Comparison of ENCODE assay signal across 19 cellular contexts in the genomic region with DNA sequence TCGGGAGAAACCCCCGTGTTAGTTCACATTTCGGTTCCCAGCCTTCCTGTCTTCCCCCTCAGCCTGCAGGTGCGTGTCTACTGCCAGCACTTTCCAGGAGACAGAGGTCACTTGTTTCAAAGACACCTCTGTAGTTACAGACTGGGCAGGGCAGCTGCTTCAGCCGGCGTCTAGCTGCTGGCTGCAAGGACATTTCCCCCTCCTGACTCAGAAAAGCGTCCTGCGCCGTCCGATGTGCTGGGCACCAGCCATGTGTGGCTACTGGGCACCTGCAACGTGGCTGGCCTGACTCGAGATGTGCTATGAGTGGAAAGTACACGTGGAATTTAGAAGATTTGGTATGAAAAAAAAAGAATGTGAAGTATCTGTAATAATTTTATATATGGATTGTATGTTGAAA. TPM values are rescaled to one million over a fixed set of nuclear protein-coding genes. Genes with fewer than 3 reads are reported as not detected.
DNase-seq lines count a peak whose midpoint lies in the region; ATAC-seq, FAIRE-seq and TF ChIP-seq lines count a peak whose summit lies in the region.
"Had no signal": no experiment of that assay in that cellular context is flagged by ENCODE, and none has a peak within 500 bp of the region (broad histone marks: within the 10 kb centered on the region; RNA-seq: fewer than 3 reads in every experiment).

No MANE protein-coding gene starts in this region.

- no peak overlapping the region for H4K8ac ChIP-seq in trophoblast cell (ENCODE audit: low read depth, low read length)

- H3K27me3 ChIP-seq in BLaER1 treated with 17β-estradiol and CSF1 and Interleukin-3, amounts not matched to agents 10 nM and 100 nM, result no peaks in the 10 kb centered on the region
- no peaks in the 10 kb centered on the region for H3K27me3 ChIP-seq in body of pancreas
- no peaks in the 10 kb centered on the region for H3K27me3 ChIP-seq in trophoblast cell (ENCODE audit: insufficient read depth, low read length)

- no peak overlapping the region for H2BK12ac ChIP-seq in trophoblast cell (ENCODE audit: low read length)

- H3K79me2 ChIP-seq in trophoblast cell (ENCODE audit: control insufficient read depth, insufficient read depth, low read length, poor library complexity), result peaks cover 6% of the 10 kb centered on the region

- peak overlapping the region; percentile 73 to 94 (median 85); a peak in 21 of 22 replicates for H3K4me2 ChIP-seq in BLaER1 treated with 17β-estradiol and CSF1 and Interleukin-3, amounts not matched to agents 10 nM and 100 nM
- no peak overlapping the region for H3K4me2 ChIP-seq in trophoblast cell (ENCODE audit: low read length)
- H3K4me2 ChIP-seq: KMS-11 had no signal

- H3K9me3 ChIP-seq in BLaER1 treated with 17β-estradiol and CSF1 and Interleukin-3, amounts not matched to agents 10 nM and 100 nM (replicated peaks in 1 of 11), result no peaks in the 10 kb centered on the region
- H3K9me3 ChIP-seq in body of pancreas, result no peaks in the 10 kb centered on the region
- no peaks in the 10 kb centered on the region for H3K9me3 ChIP-seq in kidney (ENCODE audit: control insufficient read depth in 1 of 2, low read length in 2 of 2)
- H3K9me3 ChIP-seq in trophoblast cell (ENCODE audit: insufficient read depth, low read depth, low read length), result peaks cover 3% of the 10 kb centered on the region
- H3K9me3 ChIP-seq: prostate gland had no signal

- peaks cover 66 to 100% (median 99%) of the 10 kb centered on the region in 10 experiments for H3K4me1 ChIP-seq in BLaER1 treated with 17β-estradiol and CSF1 and Interleukin-3, amounts not matched to agents 10 nM and 100 nM
- H3K4me1 ChIP-seq in body of pancreas (peaks cover 95% of the 10 kb centered on the region), kidney (ENCODE audit: control insufficient read depth in 1 of 2, insufficient read depth in 1 of 2, low read depth in 1 of 2, low read length in 2 of 2) (peaks cover 40 to 49% of the 10 kb centered on the region in 2 donors), trophoblast cell (ENCODE audit: control insufficient read depth in 1 of 2, insufficient read depth in 2 of 2, low read length in 2 of 2) (no peaks in the 10 kb centered on the region)

- H3K14ac ChIP-seq in trophoblast cell (ENCODE audit: low read length), result no peak overlapping the region

- no peaks in the 10 kb centered on the region for H3K9me3 Mint-ChIP-seq in activated CD4-positive, alpha-beta memory T cell treated with anti-CD3 and anti-CD28 coated beads, Interleukin-2, amount 10 ng/mL, durations not matched to agents 7 days and 5 days
- H3K9me3 Mint-ChIP-seq: effector memory CD8-positive, alpha-beta T cell; type B pancreatic cell had no signal

- H3K4me3 ChIP-seq in BLaER1 treated with 17β-estradiol and CSF1 and Interleukin-3, amounts not matched to agents 10 nM and 100 nM, result peak overlapping the region in 2 of 10 experiments; percentile 5 to 24; a peak in 1 of 20 replicates
- H3K4me3 ChIP-seq in body of pancreas (no peak overlapping the region), kidney (ENCODE audit: low read length in 2 of 2) (no peak overlapping the region), trophoblast cell (ENCODE audit: low read depth, low read length) (no peak overlapping the region)
- H3K4me3 ChIP-seq: prostate gland had no signal

- H2AK5ac ChIP-seq in trophoblast cell (ENCODE audit: low read length), result no peak overlapping the region

- DNase-seq in body of pancreas (peak; percentile 68 to 83 (median 78)), kidney (peak; percentile 81), trophoblast cell (peak; percentile 18 to 47), NCI-H748 (lab: John Stamatoyannopoulos, UW; ENCODE audit: unreplicated experiment) (no peak)
- no peak for DNase-seq in activated naive CD4-positive, alpha-beta T cell treated with anti-CD3 and anti-CD28 coated beads, Interleukin-2, amount 50 U/mL, for 16 hours
- no peak for DNase-seq in activated CD4-positive, alpha-beta memory T cell treated with anti-CD3 and anti-CD28 coated beads, Interleukin-2, amount 10 ng/mL, durations not matched to agents 7 days and 5 days
- DNase-seq: activated effector memory CD4-positive, alpha-beta T cell treated with Interleukin-2 at 50 U/mL for 16 hours; effector memory CD8-positive, alpha-beta T cell; GDM1; NCI-H1436; PC-3 had no signal

- no peak overlapping the region for H3K18ac ChIP-seq in trophoblast cell (ENCODE audit: low read length)

- peaks cover 26 to 37% (median 35%) of the 10 kb centered on the region in 11 experiments; a peak in 21 of 22 replicates for H3K36me3 ChIP-seq in BLaER1 treated with 17β-estradiol and CSF1 and Interleukin-3, amounts not matched to agents 10 nM and 100 nM
- peaks cover 0 to 21% of the 10 kb centered on the region in 2 donors for H3K36me3 ChIP-seq in body of pancreas (replicated peaks in 1 of 2; ENCODE audit: insufficient read depth in 1 of 2, low read depth in 2 of 2)
- peaks cover 11 to 24% of the 10 kb centered on the region in 2 donors for H3K36me3 ChIP-seq in kidney (ENCODE audit: control insufficient read depth in 1 of 2, insufficient read depth in 2 of 2, low read length in 2 of 2)
- H3K36me3 ChIP-seq in trophoblast cell (ENCODE audit: control insufficient read depth in 1 of 2, insufficient read depth in 2 of 2, low read length in 2 of 2), result peaks cover 54 to 63% of the 10 kb centered on the region in 2 experiments

- no peak overlapping the region for H3K4me3 Mint-ChIP-seq in activated CD4-positive, alpha-beta memory T cell treated with anti-CD3 and anti-CD28 coated beads, Interleukin-2, amount 10 ng/mL, durations not matched to agents 7 days and 5 days
- H3K4me3 Mint-ChIP-seq: effector memory CD8-positive, alpha-beta T cell; type B pancreatic cell had no signal

- intact Hi-C loops in body of pancreas (cut with DNase I) (no loop called here), kidney (cut with DNase I) (no loop called here)

- POLR2A ChIA-PET in activated CD4-positive, alpha-beta memory T cell treated with anti-CD3 and anti-CD28 coated beads, Interleukin-2, amount 10 ng/mL, durations not matched to agents 7 days and 5 days (lab: Charles Lee), result no interaction called here

- no peak overlapping the region for H3K4ac ChIP-seq in trophoblast cell (ENCODE audit: low read depth, low read length)

- H4K20me1 ChIP-seq in BLaER1 treated with 17β-estradiol and CSF1 and Interleukin-3, amounts not matched to agents 10 nM and 100 nM, result peaks cover 0 to 99% (median 40%) of the 10 kb centered on the region in 11 experiments; a peak in 17 of 22 replicates

- H3K36me3 Mint-ChIP-seq in activated CD4-positive, alpha-beta memory T cell treated with anti-CD3 and anti-CD28 coated beads, Interleukin-2, amount 10 ng/mL, durations not matched to agents 7 days and 5 days (ENCODE audit: low read depth), result peaks cover 8% of the 10 kb centered on the region

- FAIRE-seq in kidney (lab: Jason Lieb, UNC), result no peak

- H3K4me1 Mint-ChIP-seq in activated CD4-positive, alpha-beta memory T cell treated with anti-CD3 and anti-CD28 coated beads, Interleukin-2, amount 10 ng/mL, durations not matched to agents 7 days and 5 days, result peaks cover 7% of the 10 kb centered on the region

- H2BK5ac ChIP-seq in trophoblast cell (ENCODE audit: low read depth, low read length, poor library complexity), result no peak overlapping the region

- H3K9ac ChIP-seq in BLaER1 treated with 17β-estradiol and CSF1 and Interleukin-3, amounts not matched to agents 10 nM and 100 nM, result peak overlapping the region in 7 of 11 experiments; percentile 34 to 85 (median 80); a peak in 13 of 22 replicates
- H3K9ac ChIP-seq in kidney (ENCODE audit: low read length in 2 of 2) (peak overlapping the region in 1 of 2 donors; percentile 15), trophoblast cell (ENCODE audit: low read length) (no peak overlapping the region)
- H3K9ac ChIP-seq: KMS-11 had no signal

- H4K12ac ChIP-seq in trophoblast cell (ENCODE audit: low read depth, low read length), result no peak overlapping the region

- no peaks in the 10 kb centered on the region for H3K79me1 ChIP-seq in trophoblast cell (ENCODE audit: low read length)

- peak; percentile 51 for ATAC-seq in body of pancreas
- no peak for ATAC-seq in HG02970 (IDR thresholded peaks at IDR 0.05; ENCODE audit: low FRiP score, unreplicated experiment)
- ATAC-seq: effector memory CD8-positive, alpha-beta T cell; PC-3 had no signal

- no peak for TF ChIP-seq POLR2A in body of pancreas (IDR thresholded peaks at IDR 0.05)

- no peak overlapping the region for H2AFZ ChIP-seq in trophoblast cell (ENCODE audit: insufficient read depth, low read length, poor library complexity)

- 11 to 21% methylated on average over 13 of the region's 13 CpGs for WGBS in body of pancreas, 2 donors
- 100% methylated on average over 1 of the region's 13 CpGs for WGBS in trophoblast cell (ENCODE audit: extremely low coverage, insufficient coverage, insufficient read length)

- TF ChIP-seq CTCF in body of pancreas (IDR thresholded peaks at IDR 0.05) (no peak), kidney (IDR thresholded peaks at IDR 0.05; ENCODE audit: borderline replicate concordance, extremely low read depth, insufficient read depth) (no peak)

- CTCF ChIA-PET in activated CD4-positive, alpha-beta memory T cell treated with anti-CD3 and anti-CD28 coated beads, Interleukin-2, amount 10 ng/mL, durations not matched to agents 7 days and 5 days (lab: Charles Lee), result no interaction called here

- no peak overlapping the region for H2BK120ac ChIP-seq in trophoblast cell (ENCODE audit: insufficient read depth, low read length, poor library complexity)

- H3K27ac ChIP-seq in BLaER1 treated with 17β-estradiol and CSF1 and Interleukin-3, amounts not matched to agents 10 nM and 100 nM, result peak overlapping the region in 8 of 11 experiments; percentile 37 to 97 (median 93); a peak in 15 of 22 replicates
- H3K27ac ChIP-seq in body of pancreas, result peak overlapping the region; percentile 60 to 72 (median 64)
- H3K27ac ChIP-seq in kidney (ENCODE audit: low read depth in 2 of 2, low read length in 2 of 2), result peak overlapping the region in 1 of 2 donors; percentile 20
- H3K27ac ChIP-seq in trophoblast cell (ENCODE audit: low read depth, low read length), result no peak overlapping the region
- H3K27ac ChIP-seq: KMS-11, prostate gland had no signal

- no peak overlapping the region for H3K27ac Mint-ChIP-seq in activated CD4-positive, alpha-beta memory T cell treated with anti-CD3 and anti-CD28 coated beads, Interleukin-2, amount 10 ng/mL, durations not matched to agents 7 days and 5 days

- H4K91ac ChIP-seq in trophoblast cell (ENCODE audit: low read depth, low read length), result no peak overlapping the region

- no peak overlapping the region for H3K23ac ChIP-seq in trophoblast cell (ENCODE audit: low read length)

- no peaks in the 10 kb centered on the region for H3K27me3 Mint-ChIP-seq in activated CD4-positive, alpha-beta memory T cell treated with anti-CD3 and anti-CD28 coated beads, Interleukin-2, amount 10 ng/mL, durations not matched to agents 7 days and 5 days
- H3K27me3 Mint-ChIP-seq: effector memory CD8-positive, alpha-beta T cell; type B pancreatic cell had no signal

RNA-seq across cellular contexts. Expression of gene RRBP1, which starts 37.6 kb away (rescaled TPM):
- total RNA-seq in body of pancreas (100 to 1,000 TPM; 313 to 511 TPM), kidney (231 TPM)
- 83.4 TPM for polyA plus RNA-seq in kidney (ENCODE audit: insufficient read depth, low read depth, low replicate concordance)
- 231 and 244 TPM in 2 replicates for polyA plus RNA-seq in trophoblast cell (2013)
- total RNA-seq in activated CD4-positive, alpha-beta memory T cell treated with anti-CD3 and anti-CD28 coated beads, Interleukin-2, amount 10 ng/mL, durations not matched to agents 7 days and 5 days, result 10 to 100 TPM; 82.3 to 85.7 TPM

RNA-seq across cellular contexts. Expression of gene BANF2, which starts 55.3 kb away (rescaled TPM):
- total RNA-seq in body of pancreas (1 to 10 TPM in 1 of 2 donors, not detected in 1; 4.0 TPM), kidney (not detected)
- polyA plus RNA-seq in kidney (ENCODE audit: insufficient read depth, low read depth, low replicate concordance), result not detected
- polyA plus RNA-seq in trophoblast cell (2013), result not detected in 2 replicates
- total RNA-seq in activated CD4-positive, alpha-beta memory T cell treated with anti-CD3 and anti-CD28 coated beads, Interleukin-2, amount 10 ng/mL, durations not matched to agents 7 days and 5 days, result not detected
- total RNA-seq: fibroblast of villous mesenchyme, mononuclear cell, NCI-H460, PC-3 had no signal

Comparison
In these comparisons a context has a peak if more than half of its experiments do, and no peak if none do; other contexts are left out.
1. DNase-seq: peak in body of pancreas (4 of 4), kidney (single experiment) and trophoblast cell (2 of 2); none in activated naive CD4-positive, alpha-beta T cell treated with anti-CD3 and anti-CD28 coated beads, Interleukin-2, amount 50 U/mL, for 16 hours (single experiment), NCI-H748 (single experiment) and activated CD4-positive, alpha-beta memory T cell treated with anti-CD3 and anti-CD28 coated beads, Interleukin-2, amount 10 ng/mL, durations not matched to agents 7 days and 5 days (single experiment).